13 cellular contexts compared by ENCODE assay signal in the genomic region with DNA sequence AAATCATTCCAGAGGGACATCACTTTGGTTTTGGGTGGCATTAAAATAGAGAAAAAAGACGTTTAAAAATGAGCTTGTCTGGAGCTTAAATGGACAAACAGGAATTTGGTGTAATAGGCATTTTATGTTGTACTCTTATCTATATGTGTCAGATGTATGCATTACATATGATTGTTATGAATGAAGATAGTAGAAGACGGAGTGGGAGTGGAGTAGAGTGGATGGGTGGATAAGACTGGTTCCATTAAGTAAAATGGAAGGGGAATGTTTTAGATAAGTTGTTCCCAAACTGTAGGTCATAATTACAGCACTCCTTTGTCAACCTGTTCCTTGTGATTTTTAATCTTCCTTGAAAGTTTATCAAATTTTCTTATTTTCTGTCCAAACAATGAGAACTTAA. TPM values are rescaled to one million over a fixed set of nuclear protein-coding genes. Genes with fewer than 3 reads are reported as not detected.
DNase-seq lines count a peak whose midpoint lies in the region; ATAC-seq and TF ChIP-seq lines count a peak whose summit lies in the region.
"Had no signal": no experiment of that assay in that cellular context is flagged by ENCODE, and none has a peak within 500 bp of the region (broad histone marks: within the 10 kb centered on the region; RNA-seq: fewer than 3 reads in every experiment).

No MANE protein-coding gene starts in this region.

- CTCF ChIA-PET in activated CD4-positive, alpha-beta T cell treated with anti-CD3 and anti-CD28 coated beads, Interleukin-2, amount 10 ng/mL, durations not matched to agents 7 days and 5 days (lab: Charles Lee) = interaction anchor here (1.4 kb wide), 1 partner anchor 18 kb away, joined by 3 read pairs; no protein-coding TSS in a partner anchor
- CTCF ChIA-PET in PC-9 (lab: Charles Lee) = interaction anchor here (0.6 to 0.7 kb wide), 2 partner anchors 170 to 222 kb away, joined by 3 to 4 read pairs; no protein-coding TSS in a partner anchor

- H3K36me3 ChIP-seq in PC-9 (ENCODE audit: low read depth) (no peaks in the 10 kb centered on the region), fibroblast of lung (ENCODE audit: control insufficient read depth, insufficient read depth, low read length) (no peaks in the 10 kb centered on the region)
- H3K36me3 ChIP-seq: right lobe of liver, thyroid gland had no signal

- H3K27me3 ChIP-seq in PC-9 (ENCODE audit: insufficient read depth, low read depth) (no peaks in the 10 kb centered on the region), fibroblast of lung (ENCODE audit: control insufficient read depth, insufficient read depth, low read length) (no peaks in the 10 kb centered on the region)
- H3K27me3 ChIP-seq: right lobe of liver, thyroid gland had no signal

- H3K4me3 ChIP-seq in PC-9 (peak overlapping the region; percentile 66), fibroblast of lung (replicated peaks in 1 of 4; ENCODE audit: control extremely low read depth in 1 of 4, insufficient read depth in 1 of 4, low read depth in 3 of 4, low read length in 4 of 4) (no peak overlapping the region), foreskin fibroblast (ENCODE audit: low read depth in 1 of 2, low read length in 2 of 2) (no peak overlapping the region)

- H3K4me1 ChIP-seq in PC-9 (replicated peaks; ENCODE audit: insufficient read depth) (peaks cover 26% of the 10 kb centered on the region), fibroblast of lung (ENCODE audit: control insufficient read depth, extremely low read depth, insufficient read depth, low read length) (peaks cover 8% of the 10 kb centered on the region)
- H3K4me1 ChIP-seq: right lobe of liver had no signal

- H4K20me1 ChIP-seq in PC-9 (ENCODE audit: insufficient read depth) (no peaks in the 10 kb centered on the region), fibroblast of lung (ENCODE audit: control insufficient read depth, extremely low read depth, insufficient read depth, low read length) (no peaks in the 10 kb centered on the region)

- H3K27ac Mint-ChIP-seq in activated CD4-positive, alpha-beta T cell treated with anti-CD3 and anti-CD28 coated beads, Interleukin-2, amount 10 ng/mL, durations not matched to agents 7 days and 5 days = peak overlapping the region; percentile 99
- peak overlapping the region; percentile 99 for H3K27ac Mint-ChIP-seq in stimulated activated effector memory CD8-positive, alpha-beta T cell treated with anti-CD3 and anti-CD28 coated beads, Interleukin-12 subunit alpha, Interleukin-12 subunit beta, amount 100 ng/mL, for 72 hours

- TF ChIP-seq CTCF in PC-9 (conservative IDR thresholded peaks at IDR 0.05) (no peak), fibroblast of lung (conservative IDR thresholded peaks at IDR 0.05 in 1 of 2, IDR thresholded peaks at IDR 0.05 in 1 of 2; ENCODE audit: low read depth in 1 of 2, low read length in 2 of 2) (no peak), foreskin fibroblast (IDR thresholded peaks at IDR 0.05; ENCODE audit: low read depth, low read length) (no peak)

- peaks cover 21% of the 10 kb centered on the region for H3K9me3 Mint-ChIP-seq in activated CD4-positive, alpha-beta T cell treated with anti-CD3 and anti-CD28 coated beads, Interleukin-2, amount 10 ng/mL, durations not matched to agents 7 days and 5 days
- peaks cover 3% of the 10 kb centered on the region for H3K9me3 Mint-ChIP-seq in stimulated activated effector memory CD8-positive, alpha-beta T cell treated with anti-CD3 and anti-CD28 coated beads, Interleukin-12 subunit alpha, Interleukin-12 subunit beta, amount 100 ng/mL, for 72 hours

- H3K4me2 ChIP-seq in PC-9 = peak overlapping the region; percentile 85
- peak overlapping the region; percentile 94 for H3K4me2 ChIP-seq in fibroblast of lung (ENCODE audit: extremely low read depth, insufficient read depth, low read length)

- BruUV-seq in PC-9 (replicated peaks; lab: Mats Ljungman, UMichigan) = no TSS peak

- H3K36me3 Mint-ChIP-seq in activated CD4-positive, alpha-beta T cell treated with anti-CD3 and anti-CD28 coated beads, Interleukin-2, amount 10 ng/mL, durations not matched to agents 7 days and 5 days (ENCODE audit: low read depth) = peaks cover 42% of the 10 kb centered on the region
- peaks cover 18% of the 10 kb centered on the region for H3K36me3 Mint-ChIP-seq in stimulated activated effector memory CD8-positive, alpha-beta T cell treated with anti-CD3 and anti-CD28 coated beads, Interleukin-12 subunit alpha, Interleukin-12 subunit beta, amount 100 ng/mL, for 72 hours

- intact Hi-C loops in PC-9 (cut with micrococcal nuclease; ENCODE audit: unreplicated experiment) = loop anchor here (5.0 kb wide), 1 partner anchor 225 kb away; no protein-coding TSS in a partner anchor
- intact Hi-C loops in left colon (cut with DNase I, micrococcal nuclease) = no loop called here

- H3K79me2 ChIP-seq in PC-9 (ENCODE audit: low read depth) = peaks cover 70% of the 10 kb centered on the region
- H3K79me2 ChIP-seq in fibroblast of lung (ENCODE audit: control insufficient read depth, insufficient read depth, low read length) = peaks cover 7% of the 10 kb centered on the region

- H3K9me2 ChIP-seq in PC-9 (ENCODE audit: insufficient read depth) = no peaks in the 10 kb centered on the region

- H3K9me3 ChIP-seq in PC-9 (ENCODE audit: insufficient read depth, low read depth) (no peaks in the 10 kb centered on the region), fibroblast of lung (ENCODE audit: control insufficient read depth, insufficient read depth, low read depth, low read length) (no peaks in the 10 kb centered on the region)
- H3K9me3 ChIP-seq: right lobe of liver, thyroid gland had no signal

- no peak for ATAC-seq in stimulated activated effector memory CD8-positive, alpha-beta T cell treated with anti-CD3 and anti-CD28 coated beads, Interleukin-12 subunit alpha, Interleukin-12 subunit beta, amount 100 ng/mL, for 72 hours
- ATAC-seq in HG02938 (IDR thresholded peaks at IDR 0.05; ENCODE audit: unreplicated experiment) (no peak), left colon (no peak)

- no peak overlapping the region for H3K4me3 Mint-ChIP-seq in activated CD4-positive, alpha-beta T cell treated with anti-CD3 and anti-CD28 coated beads, Interleukin-2, amount 10 ng/mL, durations not matched to agents 7 days and 5 days
- peak overlapping the region; percentile 89 for H3K4me3 Mint-ChIP-seq in stimulated activated effector memory CD8-positive, alpha-beta T cell treated with anti-CD3 and anti-CD28 coated beads, Interleukin-12 subunit alpha, Interleukin-12 subunit beta, amount 100 ng/mL, for 72 hours

- H2AFZ ChIP-seq in PC-9 = no peak overlapping the region
- H2AFZ ChIP-seq in fibroblast of lung (ENCODE audit: low read length) = no peak overlapping the region

- peak overlapping the region; percentile 95; the same call in 1 of the 2 replicates for H3K27ac ChIP-seq in PC-9
- H3K27ac ChIP-seq in fibroblast of lung (ENCODE audit: insufficient read depth, low read length) = no peak overlapping the region

- H3K27me3 Mint-ChIP-seq in activated CD4-positive, alpha-beta T cell treated with anti-CD3 and anti-CD28 coated beads, Interleukin-2, amount 10 ng/mL, durations not matched to agents 7 days and 5 days = no peaks in the 10 kb centered on the region

- H3K9ac ChIP-seq in fibroblast of lung (ENCODE audit: insufficient read depth, low read length) = no peak overlapping the region

- H3K4me1 Mint-ChIP-seq in activated CD4-positive, alpha-beta T cell treated with anti-CD3 and anti-CD28 coated beads, Interleukin-2, amount 10 ng/mL, durations not matched to agents 7 days and 5 days = peaks cover 41% of the 10 kb centered on the region
- H3K4me1 Mint-ChIP-seq in stimulated activated effector memory CD8-positive, alpha-beta T cell treated with anti-CD3 and anti-CD28 coated beads, Interleukin-12 subunit alpha, Interleukin-12 subunit beta, amount 100 ng/mL, for 72 hours = peaks cover 50% of the 10 kb centered on the region

- H3F3A ChIP-seq in PC-9 (ENCODE audit: insufficient read depth, low read depth) = peaks cover 18% of the 10 kb centered on the region

- DNase-seq in activated CD4-positive, alpha-beta T cell treated with anti-CD3 and anti-CD28 coated beads, Interleukin-2, amount 10 ng/mL, durations not matched to agents 7 days and 5 days = no peak
- no peak for DNase-seq in activated CD4-positive, alpha-beta T cell treated with anti-CD3 and anti-CD28 coated beads for 48 hours
- no peak for DNase-seq in PC-9
- no peak for DNase-seq in fibroblast of lung (ENCODE audit: low read depth in 2 of 2)
- no peak for DNase-seq in stimulated activated effector memory CD8-positive, alpha-beta T cell treated with anti-CD3 and anti-CD28 coated beads, Interleukin-12 subunit alpha, Interleukin-12 subunit beta, amount 100 ng/mL, for 72 hours (ENCODE audit: low spot score in 2 of 2)
- DNase-seq in foreskin fibroblast = no peak
- no peak for DNase-seq in left colon
- DNase-seq: activated effector memory CD4-positive, alpha-beta T cell treated with Interleukin-2 at 50 U/mL for 16 hours; MV-4-11; right lobe of liver; SIG-M5 had no signal

- POLR2A ChIA-PET in activated CD4-positive, alpha-beta T cell treated with anti-CD3 and anti-CD28 coated beads, Interleukin-2, amount 10 ng/mL, durations not matched to agents 7 days and 5 days (lab: Charles Lee) = no interaction called here
- POLR2A ChIA-PET in PC-9 (lab: Charles Lee; ENCODE audit: unreplicated experiment) = interaction anchor here (0.7 kb wide), 1 partner anchor 325 kb away, joined by 3 read pairs; no protein-coding TSS in a partner anchor

RNA-seq across cellular contexts. Expression of gene CCDC91, which starts 1.9 kb away (rescaled TPM):
- total RNA-seq in activated CD4-positive, alpha-beta T cell treated with anti-CD3 and anti-CD28 coated beads, Interleukin-2, amount 10 ng/mL, durations not matched to agents 7 days and 5 days = 10 to 100 TPM; 17.0 to 23.2 TPM
- total RNA-seq in PC-9 (2021) (30.7 and 38.9 TPM in 2 replicates), fibroblast of lung (33.6 and 47.6 TPM in 2 replicates), left colon (10 to 100 TPM; 20.7 to 24.8 TPM)
- polyA plus RNA-seq in fibroblast of lung = 16.3 and 23.9 TPM in 2 replicates
- polyA plus RNA-seq in fibroblast of lung (2012) = 14.8 and 21.4 TPM in 2 replicates
- 1.8 and 3.3 TPM in 2 replicates for polyA minus RNA-seq in fibroblast of lung (ENCODE audit: low replicate concordance)
